Comparison of ENCODE assay signal across 7 cellular contexts in genomic region chr14:23594191-23594590, GRCh38. TPM values are rescaled to one million over a fixed set of nuclear protein-coding genes. Genes with fewer than 3 reads are reported as not detected.
"Had no signal": no experiment of that assay in that cellular context is flagged by ENCODE, and none has a peak within 500 bp of the region (broad histone marks: within the 10 kb centered on the region; RNA-seq: fewer than 3 reads in every experiment).

No MANE protein-coding gene starts in this region.

RNA-seq across cellular contexts. Expression of gene JPH4, which starts 15.6 kb away (rescaled TPM):
- total RNA-seq: lung microvascular endothelial cell, mononuclear cell, myocyte had no signal

RNA-seq across cellular contexts. Expression of gene DHRS2, which starts 42.0 kb away (rescaled TPM):
- total RNA-seq: left cardiac atrium, left ventricle myocardium inferior, left ventricle myocardium superior, mesenteric fat pad, mononuclear cell had no signal
